In genomic region chr12:106602071-106602470, GRCh38 we compare ENCODE assay signal across 22 cellular contexts.
DNase-seq lines count a peak whose midpoint lies in the region; ATAC-seq and TF ChIP-seq lines count a peak whose summit lies in the region.
"Had no signal": no experiment of that assay in that cellular context is flagged by ENCODE, and none has a peak within 500 bp of the region (broad histone marks: within the 10 kb centered on the region; RNA-seq: fewer than 3 reads in every experiment).

No MANE protein-coding gene starts in this region.

- H3K4me3 Mint-ChIP-seq in nephron progenitor cell: peak overlapping the region; percentile 29
- H3K4me3 Mint-ChIP-seq: CD8-positive, alpha-beta T cell had no signal

- DNase-seq in SIG-M5 treated with dmso at 0.1 percent for 504 hours (lab: John Stamatoyannopoulos, UW; ENCODE audit: unreplicated experiment) (peak; percentile 3), SIG-M5 (lab: John Stamatoyannopoulos, UW) (no peak), caudate nucleus (lab: John Stamatoyannopoulos, UW) (no peak), nephron progenitor cell (no peak), NAMALWA (ENCODE audit: low spot score) (no peak), NCI-H446 (lab: John Stamatoyannopoulos, UW) (no peak), cerebellar nuclear complex (lab: John Stamatoyannopoulos, UW) (no peak)
- DNase-seq: AML-193; CD8-positive, alpha-beta T cell; DMS53; EL; HCEC 1CT; MM.1S; NCI-H1694; NCI-H2081; NCI-H2171; NCI-H526 treated with DMSO at 0.1 percent for 48 hours; PC-3; Right ventricle myocardium superior had no signal

- no peaks in the 10 kb centered on the region for H3K36me3 Mint-ChIP-seq in nephron progenitor cell (ENCODE audit: low read depth)
- H3K36me3 Mint-ChIP-seq: CD8-positive, alpha-beta T cell had no signal

- no peak for ATAC-seq in HG02759 (IDR thresholded peaks at IDR 0.05; ENCODE audit: unreplicated experiment)
- ATAC-seq: CD8-positive, alpha-beta T cell; PC-3; SK-N-SH treated with all-trans-retinoic acid at 6 μM for 48 hours had no signal

- H3K27ac ChIP-seq in caudate nucleus (ENCODE audit: low read depth, low read length): peak overlapping the region; percentile 28
- H3K27ac ChIP-seq: HL-60 had no signal

- no peaks in the 10 kb centered on the region for H3K9me3 Mint-ChIP-seq in nephron progenitor cell
- H3K9me3 Mint-ChIP-seq: CD8-positive, alpha-beta T cell had no signal

- peaks cover 24% of the 10 kb centered on the region for H3K27me3 Mint-ChIP-seq in nephron progenitor cell (ENCODE audit: low read depth, poor library complexity)

- no peak for TF ChIP-seq CTCF in nephron progenitor cell (IDR thresholded peaks at IDR 0.05)

- H3K4me1 Mint-ChIP-seq in nephron progenitor cell: peaks cover 43% of the 10 kb centered on the region

- H3K27ac Mint-ChIP-seq in nephron progenitor cell: peak overlapping the region; percentile 84
- H3K27ac Mint-ChIP-seq: CD8-positive, alpha-beta T cell had no signal
